1 cellular context compared by ENCODE assay signal in the genomic region with DNA sequence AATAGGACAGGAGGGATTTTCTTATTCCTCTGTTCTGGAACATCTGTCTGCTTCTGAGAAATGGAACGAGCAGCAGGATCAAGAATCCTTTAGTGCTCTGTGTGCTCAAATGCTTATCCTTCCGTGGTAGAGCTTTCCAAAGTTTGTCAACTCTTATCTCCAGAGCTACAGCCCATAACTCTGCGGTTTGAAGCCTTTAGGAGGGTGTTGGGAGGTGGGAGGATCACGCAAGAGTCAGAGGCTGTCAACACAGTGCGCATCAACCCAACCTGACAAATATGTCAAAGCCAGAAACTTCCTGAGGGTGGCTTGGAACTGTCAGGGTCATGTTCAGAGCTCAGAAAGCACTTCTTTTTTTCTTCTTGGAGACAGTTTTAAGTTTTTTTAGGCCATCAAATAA.
TF ChIP-seq lines count a peak whose summit lies in the region.

No MANE protein-coding gene starts in this region.

TF ChIP-seq in K562, 482 proteins besides CTCF, POLR2A, EP300 and RAD21 (continued from another document and continues in another):
- TF ChIP-seq NFE2 (IDR thresholded peaks at IDR 0.05; ENCODE audit: low read depth) (peak; percentile 12; the same call in 1 of the 2 replicates), CEBPG (CRISPR knock-in tag; IDR thresholded peaks at IDR 0.05) (peak; percentile 56; the same call in 1 of the 2 replicates), CEBPG (tag; conservative IDR thresholded peaks at IDR 0.05 in 1 of 2, IDR thresholded peaks at IDR 0.05 in 1 of 2) (peak; percentile 27 to 60; a peak in 2 of 4 replicates), MBD2 (IDR thresholded peaks at IDR 0.05; ENCODE audit: borderline replicate concordance, low read depth) (no peak), SMARCA4 (IDR thresholded peaks at IDR 0.05) (peak; percentile 78), CREBBP (IDR thresholded peaks at IDR 0.05; ENCODE audit: low read depth, low read length) (no peak), EGR1 (conservative IDR thresholded peaks at IDR 0.05) (peak; percentile 42; the same call in 1 of the 2 replicates), ZNF324 (CRISPR knock-in tag; IDR thresholded peaks at IDR 0.05) (no peak), EP400 (IDR thresholded peaks at IDR 0.05) (no peak), TCF7 (IDR thresholded peaks at IDR 0.05; ENCODE audit: borderline replicate concordance) (no peak), ZNF507 (tag; conservative IDR thresholded peaks at IDR 0.05) (no peak), ZNF766 (CRISPR knock-in tag; conservative IDR thresholded peaks at IDR 0.05) (0 out of 2 replicates have a peak, but pooled peaks have one; percentile 41), HNRNPLL (IDR thresholded peaks at IDR 0.05; ENCODE audit: low read depth, low read length, poor library complexity, severe bottlenecking) (no peak), HNRNPUL1 (IDR thresholded peaks at IDR 0.05; ENCODE audit: low read length) (no peak), ZNF174 (CRISPR knock-in tag; IDR thresholded peaks at IDR 0.05) (no peak), SIX5 (IDR thresholded peaks at IDR 0.05; ENCODE audit: borderline replicate concordance in 1 of 2, insufficient read depth in 1 of 2, low read depth in 1 of 2, low read length in 2 of 2) (no peak), HSF4 (CRISPR knock-in tag; IDR thresholded peaks at IDR 0.05; ENCODE audit: borderline replicate concordance) (no peak), PTRF (tag; IDR thresholded peaks at IDR 0.05) (no peak), HNRNPK (IDR thresholded peaks at IDR 0.05; ENCODE audit: low read depth, low read length, poor library complexity, severe bottlenecking) (no peak), MTF1 (CRISPR knock-in tag; IDR thresholded peaks at IDR 0.05; ENCODE audit: borderline replicate concordance) (no peak), HLTF (IDR thresholded peaks at IDR 0.05) (no peak), HMG20B (CRISPR knock-in tag; IDR thresholded peaks at IDR 0.05) (no peak), MAZ (CRISPR knock-in tag; conservative IDR thresholded peaks at IDR 0.05 in 1 of 2, IDR thresholded peaks at IDR 0.05 in 1 of 2) (peak in 1 of 2 experiments; percentile 69; a peak in 3 of 4 replicates), DMBX1 (CRISPR knock-in tag; IDR thresholded peaks at IDR 0.05; ENCODE audit: borderline replicate concordance) (peak; percentile 27; the same call in 1 of the 2 replicates), TCFL5 (CRISPR knock-in tag; conservative IDR thresholded peaks at IDR 0.05) (no peak), ZEB2 (IDR thresholded peaks at IDR 0.05) (no peak), MYBL2 (IDR thresholded peaks at IDR 0.05; ENCODE audit: low read depth) (no peak), MYBL2 (CRISPR knock-in tag; IDR thresholded peaks at IDR 0.05; ENCODE audit: borderline replicate concordance) (no peak), NONO (IDR thresholded peaks at IDR 0.05; ENCODE audit: low read depth in 2 of 2, low read length in 1 of 2) (no peak), PURB (CRISPR knock-in tag; IDR thresholded peaks at IDR 0.05; ENCODE audit: low read depth) (no peak), KLF1 (tag; IDR thresholded peaks at IDR 0.05) (no peak), BRF1 (IDR thresholded peaks at IDR 0.05; ENCODE audit: borderline replicate concordance, extremely low read depth, insufficient read length) (no peak), ZNF12 (CRISPR knock-in tag; IDR thresholded peaks at IDR 0.05) (no peak), HNRNPH1 (optimal IDR thresholded peaks at IDR 0.05; ENCODE audit: low read depth, low read length) (no peak), ZNF431 (CRISPR knock-in tag; IDR thresholded peaks at IDR 0.05) (no peak), RUNX1 (IDR thresholded peaks at IDR 0.05; ENCODE audit: low read depth) (0 out of 2 replicates have a peak, but pooled peaks have one; percentile 40), NR2C2 (CRISPR knock-in tag; IDR thresholded peaks at IDR 0.05) (no peak), NR2C2 (tag; IDR thresholded peaks at IDR 0.05) (peak; percentile 37; the same call in 1 of the 2 replicates), CBX1 (IDR thresholded peaks at IDR 0.05; ENCODE audit: low read depth) (no peak), NCOA6 (IDR thresholded peaks at IDR 0.05) (no peak), ZC3H4 (CRISPR knock-in tag; IDR thresholded peaks at IDR 0.05; ENCODE audit: borderline replicate concordance) (no peak), HDAC2 (IDR thresholded peaks at IDR 0.05) (no peak; the same call in 1 of the 2 replicates), RBM15 (IDR thresholded peaks at IDR 0.05; ENCODE audit: insufficient read depth, low read length) (no peak), FOXP1 (CRISPR knock-in tag; IDR thresholded peaks at IDR 0.05) (no peak), MIER1 (IDR thresholded peaks at IDR 0.05; ENCODE audit: low read depth) (no peak)
- TF ChIP-seq, protein P1, sequence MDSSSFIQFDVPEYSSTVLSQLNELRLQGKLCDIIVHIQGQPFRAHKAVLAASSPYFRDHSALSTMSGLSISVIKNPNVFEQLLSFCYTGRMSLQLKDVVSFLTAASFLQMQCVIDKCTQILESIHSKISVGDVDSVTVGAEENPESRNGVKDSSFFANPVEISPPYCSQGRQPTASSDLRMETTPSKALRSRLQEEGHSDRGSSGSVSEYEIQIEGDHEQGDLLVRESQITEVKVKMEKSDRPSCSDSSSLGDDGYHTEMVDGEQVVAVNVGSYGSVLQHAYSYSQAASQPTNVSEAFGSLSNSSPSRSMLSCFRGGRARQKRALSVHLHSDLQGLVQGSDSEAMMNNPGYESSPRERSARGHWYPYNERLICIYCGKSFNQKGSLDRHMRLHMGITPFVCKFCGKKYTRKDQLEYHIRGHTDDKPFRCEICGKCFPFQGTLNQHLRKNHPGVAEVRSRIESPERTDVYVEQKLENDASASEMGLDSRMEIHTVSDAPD (CRISPR knock-in tag; IDR thresholded peaks at IDR 0.05), result no peak
- TF ChIP-seq, protein P2, sequence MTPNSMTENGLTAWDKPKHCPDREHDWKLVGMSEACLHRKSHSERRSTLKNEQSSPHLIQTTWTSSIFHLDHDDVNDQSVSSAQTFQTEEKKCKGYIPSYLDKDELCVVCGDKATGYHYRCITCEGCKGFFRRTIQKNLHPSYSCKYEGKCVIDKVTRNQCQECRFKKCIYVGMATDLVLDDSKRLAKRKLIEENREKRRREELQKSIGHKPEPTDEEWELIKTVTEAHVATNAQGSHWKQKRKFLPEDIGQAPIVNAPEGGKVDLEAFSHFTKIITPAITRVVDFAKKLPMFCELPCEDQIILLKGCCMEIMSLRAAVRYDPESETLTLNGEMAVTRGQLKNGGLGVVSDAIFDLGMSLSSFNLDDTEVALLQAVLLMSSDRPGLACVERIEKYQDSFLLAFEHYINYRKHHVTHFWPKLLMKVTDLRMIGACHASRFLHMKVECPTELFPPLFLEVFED (CRISPR knock-in tag; conservative IDR thresholded peaks at IDR 0.05), result no peak
- TF ChIP-seq, protein P3, sequence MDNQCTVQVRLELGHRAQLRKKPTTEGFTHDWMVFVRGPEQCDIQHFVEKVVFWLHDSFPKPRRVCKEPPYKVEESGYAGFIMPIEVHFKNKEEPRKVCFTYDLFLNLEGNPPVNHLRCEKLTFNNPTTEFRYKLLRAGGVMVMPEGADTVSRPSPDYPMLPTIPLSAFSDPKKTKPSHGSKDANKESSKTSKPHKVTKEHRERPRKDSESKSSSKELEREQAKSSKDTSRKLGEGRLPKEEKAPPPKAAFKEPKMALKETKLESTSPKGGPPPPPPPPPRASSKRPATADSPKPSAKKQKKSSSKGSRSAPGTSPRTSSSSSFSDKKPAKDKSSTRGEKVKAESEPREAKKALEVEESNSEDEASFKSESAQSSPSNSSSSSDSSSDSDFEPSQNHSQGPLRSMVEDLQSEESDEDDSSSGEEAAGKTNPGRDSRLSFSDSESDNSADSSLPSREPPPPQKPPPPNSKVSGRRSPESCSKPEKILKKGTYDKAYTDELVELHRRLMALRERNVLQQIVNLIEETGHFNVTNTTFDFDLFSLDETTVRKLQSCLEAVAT (IDR thresholded peaks at IDR 0.05), result peak in 1 of 2 experiments; percentile 91; a peak in 2 of 4 replicates
- TF ChIP-seq, protein P4, sequence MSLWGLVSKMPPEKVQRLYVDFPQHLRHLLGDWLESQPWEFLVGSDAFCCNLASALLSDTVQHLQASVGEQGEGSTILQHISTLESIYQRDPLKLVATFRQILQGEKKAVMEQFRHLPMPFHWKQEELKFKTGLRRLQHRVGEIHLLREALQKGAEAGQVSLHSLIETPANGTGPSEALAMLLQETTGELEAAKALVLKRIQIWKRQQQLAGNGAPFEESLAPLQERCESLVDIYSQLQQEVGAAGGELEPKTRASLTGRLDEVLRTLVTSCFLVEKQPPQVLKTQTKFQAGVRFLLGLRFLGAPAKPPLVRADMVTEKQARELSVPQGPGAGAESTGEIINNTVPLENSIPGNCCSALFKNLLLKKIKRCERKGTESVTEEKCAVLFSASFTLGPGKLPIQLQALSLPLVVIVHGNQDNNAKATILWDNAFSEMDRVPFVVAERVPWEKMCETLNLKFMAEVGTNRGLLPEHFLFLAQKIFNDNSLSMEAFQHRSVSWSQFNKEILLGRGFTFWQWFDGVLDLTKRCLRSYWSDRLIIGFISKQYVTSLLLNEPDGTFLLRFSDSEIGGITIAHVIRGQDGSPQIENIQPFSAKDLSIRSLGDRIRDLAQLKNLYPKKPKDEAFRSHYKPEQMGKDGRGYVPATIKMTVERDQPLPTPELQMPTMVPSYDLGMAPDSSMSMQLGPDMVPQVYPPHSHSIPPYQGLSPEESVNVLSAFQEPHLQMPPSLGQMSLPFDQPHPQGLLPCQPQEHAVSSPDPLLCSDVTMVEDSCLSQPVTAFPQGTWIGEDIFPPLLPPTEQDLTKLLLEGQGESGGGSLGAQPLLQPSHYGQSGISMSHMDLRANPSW (CRISPR knock-in tag; IDR thresholded peaks at IDR 0.05), result no peak
- TF ChIP-seq, protein P5, sequence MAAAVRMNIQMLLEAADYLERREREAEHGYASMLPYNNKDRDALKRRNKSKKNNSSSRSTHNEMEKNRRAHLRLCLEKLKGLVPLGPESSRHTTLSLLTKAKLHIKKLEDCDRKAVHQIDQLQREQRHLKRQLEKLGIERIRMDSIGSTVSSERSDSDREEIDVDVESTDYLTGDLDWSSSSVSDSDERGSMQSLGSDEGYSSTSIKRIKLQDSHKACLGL (CRISPR knock-in tag; IDR thresholded peaks at IDR 0.05; ENCODE audit: borderline replicate concordance, poor library complexity, severe bottlenecking), result no peak
- TF ChIP-seq, protein P6, sequence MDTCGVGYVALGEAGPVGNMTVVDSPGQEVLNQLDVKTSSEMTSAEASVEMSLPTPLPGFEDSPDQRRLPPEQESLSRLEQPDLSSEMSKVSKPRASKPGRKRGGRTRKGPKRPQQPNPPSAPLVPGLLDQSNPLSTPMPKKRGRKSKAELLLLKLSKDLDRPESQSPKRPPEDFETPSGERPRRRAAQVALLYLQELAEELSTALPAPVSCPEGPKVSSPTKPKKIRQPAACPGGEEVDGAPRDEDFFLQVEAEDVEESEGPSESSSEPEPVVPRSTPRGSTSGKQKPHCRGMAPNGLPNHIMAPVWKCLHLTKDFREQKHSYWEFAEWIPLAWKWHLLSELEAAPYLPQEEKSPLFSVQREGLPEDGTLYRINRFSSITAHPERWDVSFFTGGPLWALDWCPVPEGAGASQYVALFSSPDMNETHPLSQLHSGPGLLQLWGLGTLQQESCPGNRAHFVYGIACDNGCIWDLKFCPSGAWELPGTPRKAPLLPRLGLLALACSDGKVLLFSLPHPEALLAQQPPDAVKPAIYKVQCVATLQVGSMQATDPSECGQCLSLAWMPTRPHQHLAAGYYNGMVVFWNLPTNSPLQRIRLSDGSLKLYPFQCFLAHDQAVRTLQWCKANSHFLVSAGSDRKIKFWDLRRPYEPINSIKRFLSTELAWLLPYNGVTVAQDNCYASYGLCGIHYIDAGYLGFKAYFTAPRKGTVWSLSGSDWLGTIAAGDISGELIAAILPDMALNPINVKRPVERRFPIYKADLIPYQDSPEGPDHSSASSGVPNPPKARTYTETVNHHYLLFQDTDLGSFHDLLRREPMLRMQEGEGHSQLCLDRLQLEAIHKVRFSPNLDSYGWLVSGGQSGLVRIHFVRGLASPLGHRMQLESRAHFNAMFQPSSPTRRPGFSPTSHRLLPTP (IDR thresholded peaks at IDR 0.05; ENCODE audit: borderline replicate concordance, extremely low read depth, insufficient read length), result no peak
- TF ChIP-seq, protein P7, sequence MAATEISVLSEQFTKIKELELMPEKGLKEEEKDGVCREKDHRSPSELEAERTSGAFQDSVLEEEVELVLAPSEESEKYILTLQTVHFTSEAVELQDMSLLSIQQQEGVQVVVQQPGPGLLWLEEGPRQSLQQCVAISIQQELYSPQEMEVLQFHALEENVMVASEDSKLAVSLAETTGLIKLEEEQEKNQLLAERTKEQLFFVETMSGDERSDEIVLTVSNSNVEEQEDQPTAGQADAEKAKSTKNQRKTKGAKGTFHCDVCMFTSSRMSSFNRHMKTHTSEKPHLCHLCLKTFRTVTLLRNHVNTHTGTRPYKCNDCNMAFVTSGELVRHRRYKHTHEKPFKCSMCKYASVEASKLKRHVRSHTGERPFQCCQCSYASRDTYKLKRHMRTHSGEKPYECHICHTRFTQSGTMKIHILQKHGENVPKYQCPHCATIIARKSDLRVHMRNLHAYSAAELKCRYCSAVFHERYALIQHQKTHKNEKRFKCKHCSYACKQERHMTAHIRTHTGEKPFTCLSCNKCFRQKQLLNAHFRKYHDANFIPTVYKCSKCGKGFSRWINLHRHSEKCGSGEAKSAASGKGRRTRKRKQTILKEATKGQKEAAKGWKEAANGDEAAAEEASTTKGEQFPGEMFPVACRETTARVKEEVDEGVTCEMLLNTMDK (IDR thresholded peaks at IDR 0.05; ENCODE audit: borderline replicate concordance, insufficient read depth, low read depth, low read length, poor library complexity, severe bottlenecking), result no peak
- TF ChIP-seq, protein P8, sequence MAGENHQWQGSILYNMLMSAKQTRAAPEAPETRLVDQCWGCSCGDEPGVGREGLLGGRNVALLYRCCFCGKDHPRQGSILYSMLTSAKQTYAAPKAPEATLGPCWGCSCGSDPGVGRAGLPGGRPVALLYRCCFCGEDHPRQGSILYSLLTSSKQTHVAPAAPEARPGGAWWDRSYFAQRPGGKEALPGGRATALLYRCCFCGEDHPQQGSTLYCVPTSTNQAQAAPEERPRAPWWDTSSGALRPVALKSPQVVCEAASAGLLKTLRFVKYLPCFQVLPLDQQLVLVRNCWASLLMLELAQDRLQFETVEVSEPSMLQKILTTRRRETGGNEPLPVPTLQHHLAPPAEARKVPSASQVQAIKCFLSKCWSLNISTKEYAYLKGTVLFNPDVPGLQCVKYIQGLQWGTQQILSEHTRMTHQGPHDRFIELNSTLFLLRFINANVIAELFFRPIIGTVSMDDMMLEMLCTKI (IDR thresholded peaks at IDR 0.05; ENCODE audit: partially characterized antibody), result no peak
- TF ChIP-seq, protein P9, sequence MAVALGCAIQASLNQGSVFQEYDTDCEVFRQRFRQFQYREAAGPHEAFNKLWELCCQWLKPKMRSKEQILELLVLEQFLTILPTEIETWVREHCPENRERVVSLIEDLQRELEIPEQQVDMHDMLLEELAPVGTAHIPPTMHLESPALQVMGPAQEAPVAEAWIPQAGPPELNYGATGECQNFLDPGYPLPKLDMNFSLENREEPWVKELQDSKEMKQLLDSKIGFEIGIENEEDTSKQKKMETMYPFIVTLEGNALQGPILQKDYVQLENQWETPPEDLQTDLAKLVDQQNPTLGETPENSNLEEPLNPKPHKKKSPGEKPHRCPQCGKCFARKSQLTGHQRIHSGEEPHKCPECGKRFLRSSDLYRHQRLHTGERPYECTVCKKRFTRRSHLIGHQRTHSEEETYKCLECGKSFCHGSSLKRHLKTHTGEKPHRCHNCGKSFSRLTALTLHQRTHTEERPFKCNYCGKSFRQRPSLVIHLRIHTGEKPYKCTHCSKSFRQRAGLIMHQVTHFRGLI (CRISPR knock-in tag; IDR thresholded peaks at IDR 0.05), result no peak
